In genomic region chr9:129023908-129024233, GRCh38 we compare ENCODE assay signal across 1 cellular context.
TF ChIP-seq lines count a peak whose summit lies in the region.

No MANE protein-coding gene starts in this region.

TF ChIP-seq in GM23338, 12 proteins besides CTCF, POLR2A, EP300 and RAD21 (continued from another document):
- TF ChIP-seq, protein P1, sequence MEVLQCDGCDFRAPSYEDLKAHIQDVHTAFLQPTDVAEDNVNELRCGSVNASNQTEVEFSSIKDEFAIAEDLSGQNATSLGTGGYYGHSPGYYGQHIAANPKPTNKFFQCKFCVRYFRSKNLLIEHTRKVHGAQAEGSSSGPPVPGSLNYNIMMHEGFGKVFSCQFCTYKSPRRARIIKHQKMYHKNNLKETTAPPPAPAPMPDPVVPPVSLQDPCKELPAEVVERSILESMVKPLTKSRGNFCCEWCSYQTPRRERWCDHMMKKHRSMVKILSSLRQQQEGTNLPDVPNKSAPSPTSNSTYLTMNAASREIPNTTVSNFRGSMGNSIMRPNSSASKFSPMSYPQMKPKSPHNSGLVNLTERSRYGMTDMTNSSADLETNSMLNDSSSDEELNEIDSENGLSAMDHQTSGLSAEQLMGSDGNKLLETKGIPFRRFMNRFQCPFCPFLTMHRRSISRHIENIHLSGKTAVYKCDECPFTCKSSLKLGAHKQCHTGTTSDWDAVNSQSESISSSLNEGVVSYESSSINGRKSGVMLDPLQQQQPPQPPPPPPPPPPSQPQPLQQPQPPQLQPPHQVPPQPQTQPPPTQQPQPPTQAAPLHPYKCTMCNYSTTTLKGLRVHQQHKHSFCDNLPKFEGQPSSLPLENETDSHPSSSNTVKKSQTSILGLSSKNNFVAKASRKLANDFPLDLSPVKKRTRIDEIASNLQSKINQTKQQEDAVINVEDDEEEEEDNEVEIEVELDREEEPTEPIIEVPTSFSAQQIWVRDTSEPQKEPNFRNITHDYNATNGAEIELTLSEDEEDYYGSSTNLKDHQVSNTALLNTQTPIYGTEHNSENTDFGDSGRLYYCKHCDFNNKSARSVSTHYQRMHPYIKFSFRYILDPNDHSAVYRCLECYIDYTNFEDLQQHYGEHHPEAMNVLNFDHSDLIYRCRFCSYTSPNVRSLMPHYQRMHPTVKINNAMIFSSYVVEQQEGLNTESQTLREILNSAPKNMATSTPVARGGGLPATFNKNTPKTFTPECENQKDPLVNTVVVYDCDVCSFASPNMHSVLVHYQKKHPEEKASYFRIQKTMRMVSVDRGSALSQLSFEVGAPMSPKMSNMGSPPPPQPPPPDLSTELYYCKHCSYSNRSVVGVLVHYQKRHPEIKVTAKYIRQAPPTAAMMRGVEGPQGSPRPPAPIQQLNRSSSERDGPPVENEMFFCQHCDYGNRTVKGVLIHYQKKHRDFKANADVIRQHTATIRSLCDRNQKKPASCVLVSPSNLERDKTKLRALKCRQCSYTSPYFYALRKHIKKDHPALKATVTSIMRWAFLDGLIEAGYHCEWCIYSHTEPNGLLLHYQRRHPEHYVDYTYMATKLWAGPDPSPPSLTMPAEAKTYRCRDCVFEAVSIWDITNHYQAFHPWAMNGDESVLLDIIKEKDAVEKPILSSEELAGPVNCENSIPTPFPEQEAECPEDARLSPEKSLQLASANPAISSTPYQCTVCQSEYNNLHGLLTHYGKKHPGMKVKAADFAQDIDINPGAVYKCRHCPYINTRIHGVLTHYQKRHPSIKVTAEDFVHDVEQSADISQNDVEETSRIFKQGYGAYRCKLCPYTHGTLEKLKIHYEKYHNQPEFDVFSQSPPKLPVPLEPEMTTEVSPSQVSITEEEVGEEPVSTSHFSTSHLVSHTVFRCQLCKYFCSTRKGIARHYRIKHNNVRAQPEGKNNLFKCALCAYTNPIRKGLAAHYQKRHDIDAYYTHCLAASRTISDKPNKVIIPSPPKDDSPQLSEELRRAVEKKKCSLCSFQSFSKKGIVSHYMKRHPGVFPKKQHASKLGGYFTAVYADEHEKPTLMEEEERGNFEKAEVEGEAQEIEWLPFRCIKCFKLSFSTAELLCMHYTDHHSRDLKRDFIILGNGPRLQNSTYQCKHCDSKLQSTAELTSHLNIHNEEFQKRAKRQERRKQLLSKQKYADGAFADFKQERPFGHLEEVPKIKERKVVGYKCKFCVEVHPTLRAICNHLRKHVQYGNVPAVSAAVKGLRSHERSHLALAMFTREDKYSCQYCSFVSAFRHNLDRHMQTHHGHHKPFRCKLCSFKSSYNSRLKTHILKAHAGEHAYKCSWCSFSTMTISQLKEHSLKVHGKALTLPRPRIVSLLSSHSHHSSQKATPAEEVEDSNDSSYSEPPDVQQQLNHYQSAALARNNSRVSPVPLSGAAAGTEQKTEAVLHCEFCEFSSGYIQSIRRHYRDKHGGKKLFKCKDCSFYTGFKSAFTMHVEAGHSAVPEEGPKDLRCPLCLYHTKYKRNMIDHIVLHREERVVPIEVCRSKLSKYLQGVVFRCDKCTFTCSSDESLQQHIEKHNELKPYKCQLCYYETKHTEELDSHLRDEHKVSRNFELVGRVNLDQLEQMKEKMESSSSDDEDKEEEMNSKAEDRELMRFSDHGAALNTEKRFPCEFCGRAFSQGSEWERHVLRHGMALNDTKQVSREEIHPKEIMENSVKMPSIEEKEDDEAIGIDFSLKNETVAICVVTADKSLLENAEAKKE (CRISPR knock-in tag; IDR thresholded peaks at IDR 0.05): no peak
- TF ChIP-seq NANOG (IDR thresholded peaks at IDR 0.05; ENCODE audit: borderline replicate concordance): no peak
- TF ChIP-seq EZH2 (IDR thresholded peaks at IDR 0.05; ENCODE audit: low read depth, unreplicated experiment): no peak
- no peak for TF ChIP-seq JUNB (IDR thresholded peaks at IDR 0.05; ENCODE audit: unreplicated experiment)
- no peak for TF ChIP-seq CREB1 (CRISPR knock-in tag; IDR thresholded peaks at IDR 0.05; ENCODE audit: low read depth)
TF ChIP-seq in GM23338: peak in this region for 0.
